Comparison of ENCODE assay signal across 7 cellular contexts in genomic region chr1:243253927-243254232, GRCh38. TPM values are rescaled to one million over a fixed set of nuclear protein-coding genes. Genes with fewer than 3 reads are reported as not detected.
DNase-seq lines count a peak whose midpoint lies in the region; ATAC-seq and TF ChIP-seq lines count a peak whose summit lies in the region.

No MANE protein-coding gene starts in this region.

- no peaks in the 10 kb centered on the region for H3K36me3 Mint-ChIP-seq in endodermal cell (ENCODE audit: low read depth)

- no peak for ATAC-seq in activated CD4-positive, CD25-positive, alpha-beta regulatory T cell treated with anti-CD3 and anti-CD28 coated beads, Interleukin-2, amount 50 U/mL, for 24 hours

- H3K27me3 ChIP-seq in endodermal cell (ENCODE audit: control insufficient read depth, insufficient read depth, low read length, poor library complexity, severe bottlenecking) (no peaks in the 10 kb centered on the region), ovary (no peaks in the 10 kb centered on the region)

- H3K27ac ChIP-seq in endodermal cell (ENCODE audit: low read depth, low read length) (no peak overlapping the region), ovary (peak overlapping the region in 1 of 2 donors; percentile 96)

- no peaks in the 10 kb centered on the region for H3K36me3 ChIP-seq in endodermal cell (ENCODE audit: control insufficient read depth, insufficient read depth, low read length)
- no peaks in the 10 kb centered on the region for H3K36me3 ChIP-seq in ovary

- H3K4me3 ChIP-seq in GM12864 (ENCODE audit: low read depth, low read length) (peak overlapping the region; percentile 99), endodermal cell (ENCODE audit: low read length) (peak overlapping the region; percentile 95), ovary (peak overlapping the region; percentile 66)

- H3K9me3 Mint-ChIP-seq in endodermal cell: no peaks in the 10 kb centered on the region

- WGBS in endodermal cell (ENCODE audit: insufficient coverage in 1 of 2, insufficient read length in 1 of 2), 2 experiments: 0% methylated on average over 1 to 4 of the region's 4 CpGs
- WGBS in ovary, 3 donors: 0 to 2% (median 0%) methylated on average over 4 of the region's 4 CpGs

- intact Hi-C loops in ovary (cut with DNase I): no loop called here

- H3K27me3 Mint-ChIP-seq in endodermal cell (ENCODE audit: insufficient read depth): no peaks in the 10 kb centered on the region

- no peak for DNase-seq in GM12864 (ENCODE audit: low read depth)
- peak; percentile 41 for DNase-seq in NCI-H774 (lab: John Stamatoyannopoulos, UW)
- no peak for DNase-seq in endodermal cell
- no peak for DNase-seq in ovary
- DNase-seq in SW480 (ENCODE audit: low spot score): no peak
- DNase-seq in NCI-H2196 treated with DMSO at 0.1 percent for 48 hours (lab: John Stamatoyannopoulos, UW; ENCODE audit: unreplicated experiment): no peak

- H3K4me1 ChIP-seq in endodermal cell (ENCODE audit: control insufficient read depth, insufficient read depth, low read length) (no peaks in the 10 kb centered on the region), ovary (ENCODE audit: insufficient read depth) (peaks cover 5% of the 10 kb centered on the region)

- H3K9me3 ChIP-seq in endodermal cell (ENCODE audit: control insufficient read depth, low read length) (no peaks in the 10 kb centered on the region), ovary (no peaks in the 10 kb centered on the region)

- TF ChIP-seq CTCF in GM12864 (IDR thresholded peaks at IDR 0.05; ENCODE audit: low read depth, low read length, missing control alignments): no peak
- no peak for TF ChIP-seq CTCF in endodermal cell (conservative IDR thresholded peaks at IDR 0.05)
- no peak for TF ChIP-seq CTCF in ovary (IDR thresholded peaks at IDR 0.05)

- peak overlapping the region; percentile 98 for H3K27ac Mint-ChIP-seq in endodermal cell

- H3K9ac ChIP-seq in endodermal cell (ENCODE audit: extremely low read depth, low read length, poor library complexity, severe bottlenecking): peak overlapping the region; percentile 66

- peak overlapping the region; percentile 97 for H3K4me3 Mint-ChIP-seq in endodermal cell

- TF ChIP-seq POLR2A in ovary (IDR thresholded peaks at IDR 0.05): no peak

- peaks cover 33% of the 10 kb centered on the region for H3K4me1 Mint-ChIP-seq in endodermal cell

- no peak for TF ChIP-seq EP300 in ovary (IDR thresholded peaks at IDR 0.05)

RNA-seq across cellular contexts. Expression of gene CEP170, which starts 1.2 kb away (rescaled TPM):
- total RNA-seq in endodermal cell (10 to 100 TPM; 85.7 to 99.8 TPM), ovary (10 to 100 TPM; 30.7 to 66.4 (median 54.2) TPM)
- polyA plus RNA-seq in endodermal cell (2013, experiment 1 of 2): 81.7 TPM
- 83.0 TPM for polyA plus RNA-seq in endodermal cell (2013, experiment 2 of 2)
- polyA plus RNA-seq in ovary: 10 to 100 TPM; 16.4 to 25.6 TPM

RNA-seq across cellular contexts. Expression of gene SDCCAG8, which starts 2.0 kb away (rescaled TPM):
- total RNA-seq in endodermal cell (10 to 100 TPM; 19.8 to 27.5 TPM), ovary (10 to 100 TPM; 29.1 to 45.9 (median 32.3) TPM)
- 14.3 TPM for polyA plus RNA-seq in endodermal cell (2013, experiment 1 of 2)
- 16.5 TPM for polyA plus RNA-seq in endodermal cell (2013, experiment 2 of 2)
- 10 to 100 TPM; 19.8 to 27.0 TPM for polyA plus RNA-seq in ovary
